Comparison of ENCODE assay signal across 1 cellular context in the genomic region with DNA sequence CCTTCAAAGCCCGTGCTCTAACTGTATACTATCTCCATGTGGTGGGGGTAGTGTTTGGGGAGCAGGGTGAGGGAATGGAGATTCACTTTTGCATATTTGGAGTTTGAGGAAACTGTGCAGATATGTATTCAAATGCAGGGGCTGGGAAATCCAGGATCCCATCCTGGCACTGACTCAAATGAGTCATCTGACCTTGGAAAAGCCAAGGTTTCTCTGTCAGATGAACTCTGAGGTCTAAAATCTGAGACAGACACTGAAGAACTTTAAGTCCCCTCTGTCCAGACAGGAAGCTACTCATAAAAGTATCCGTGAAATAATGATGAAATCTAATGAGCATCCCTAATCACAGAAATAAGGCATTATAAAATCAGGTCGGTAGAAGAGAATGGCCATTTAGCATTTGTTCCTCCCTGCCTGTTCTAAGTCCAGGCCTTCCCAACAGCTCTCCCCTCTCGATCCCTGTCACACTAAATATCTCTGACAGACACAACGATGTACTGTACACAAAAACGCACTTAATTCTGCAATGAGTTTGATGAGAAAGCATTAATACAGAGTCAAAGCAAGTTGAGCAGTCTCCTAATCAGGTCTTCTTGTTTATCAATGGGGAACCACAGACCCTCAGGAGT.
TF ChIP-seq lines count a peak whose summit lies in the region.

No MANE protein-coding gene starts in this region.

TF ChIP-seq in IMR-90, 13 proteins besides CTCF, POLR2A, EP300 and RAD21:
- TF ChIP-seq FOS (IDR thresholded peaks at IDR 0.05; ENCODE audit: low read depth, low read length) = peak; percentile 8; the same call in 1 of the 2 replicates
- TF ChIP-seq BHLHE40 (IDR thresholded peaks at IDR 0.05; ENCODE audit: low read depth, low read length) = no peak
- TF ChIP-seq MAZ (IDR thresholded peaks at IDR 0.05; ENCODE audit: borderline replicate concordance, low read depth, low read length) = no peak
